ENCODE assay signal across 1 cellular context in the genomic region with DNA sequence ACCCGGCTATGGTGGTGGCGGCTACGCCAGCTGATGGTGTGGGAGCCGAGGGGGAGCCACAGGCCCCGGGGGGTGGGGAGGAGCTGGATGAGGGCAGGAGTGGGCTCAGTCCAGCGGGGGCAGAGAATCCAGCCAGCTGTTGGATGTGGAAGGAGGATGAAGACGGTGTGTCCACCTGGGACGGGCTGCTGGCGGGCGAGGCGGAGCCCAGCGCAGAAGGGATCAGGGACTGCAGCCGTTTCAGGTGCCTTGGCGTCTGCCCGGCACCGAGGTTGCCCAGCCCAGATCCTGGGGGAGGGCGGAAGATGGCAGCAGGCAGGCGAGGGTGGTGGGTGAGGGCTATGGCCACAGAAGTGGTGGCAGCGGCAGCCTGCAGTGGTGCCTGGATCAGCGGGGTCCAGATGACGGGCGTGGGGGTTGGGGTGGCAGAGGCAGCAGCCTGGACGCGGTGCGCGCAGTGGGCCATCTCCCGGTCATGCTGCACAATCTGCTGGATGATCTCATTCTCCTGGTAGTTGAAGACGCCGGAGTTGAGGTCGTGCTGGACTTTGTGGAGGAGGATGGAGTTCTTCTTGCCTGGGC.
TF ChIP-seq lines count a peak whose summit lies in the region.

No MANE protein-coding gene starts in this region.

TF ChIP-seq in K562, 482 proteins besides CTCF, POLR2A, EP300 and RAD21 (continued from another document):
- TF ChIP-seq E2F3 (CRISPR knock-in tag; IDR thresholded peaks at IDR 0.05) (no peak), PCBP1 (IDR thresholded peaks at IDR 0.05; ENCODE audit: low read depth, low read length, poor library complexity, severe bottlenecking) (peak; percentile 20)
- TF ChIP-seq, protein P1, sequence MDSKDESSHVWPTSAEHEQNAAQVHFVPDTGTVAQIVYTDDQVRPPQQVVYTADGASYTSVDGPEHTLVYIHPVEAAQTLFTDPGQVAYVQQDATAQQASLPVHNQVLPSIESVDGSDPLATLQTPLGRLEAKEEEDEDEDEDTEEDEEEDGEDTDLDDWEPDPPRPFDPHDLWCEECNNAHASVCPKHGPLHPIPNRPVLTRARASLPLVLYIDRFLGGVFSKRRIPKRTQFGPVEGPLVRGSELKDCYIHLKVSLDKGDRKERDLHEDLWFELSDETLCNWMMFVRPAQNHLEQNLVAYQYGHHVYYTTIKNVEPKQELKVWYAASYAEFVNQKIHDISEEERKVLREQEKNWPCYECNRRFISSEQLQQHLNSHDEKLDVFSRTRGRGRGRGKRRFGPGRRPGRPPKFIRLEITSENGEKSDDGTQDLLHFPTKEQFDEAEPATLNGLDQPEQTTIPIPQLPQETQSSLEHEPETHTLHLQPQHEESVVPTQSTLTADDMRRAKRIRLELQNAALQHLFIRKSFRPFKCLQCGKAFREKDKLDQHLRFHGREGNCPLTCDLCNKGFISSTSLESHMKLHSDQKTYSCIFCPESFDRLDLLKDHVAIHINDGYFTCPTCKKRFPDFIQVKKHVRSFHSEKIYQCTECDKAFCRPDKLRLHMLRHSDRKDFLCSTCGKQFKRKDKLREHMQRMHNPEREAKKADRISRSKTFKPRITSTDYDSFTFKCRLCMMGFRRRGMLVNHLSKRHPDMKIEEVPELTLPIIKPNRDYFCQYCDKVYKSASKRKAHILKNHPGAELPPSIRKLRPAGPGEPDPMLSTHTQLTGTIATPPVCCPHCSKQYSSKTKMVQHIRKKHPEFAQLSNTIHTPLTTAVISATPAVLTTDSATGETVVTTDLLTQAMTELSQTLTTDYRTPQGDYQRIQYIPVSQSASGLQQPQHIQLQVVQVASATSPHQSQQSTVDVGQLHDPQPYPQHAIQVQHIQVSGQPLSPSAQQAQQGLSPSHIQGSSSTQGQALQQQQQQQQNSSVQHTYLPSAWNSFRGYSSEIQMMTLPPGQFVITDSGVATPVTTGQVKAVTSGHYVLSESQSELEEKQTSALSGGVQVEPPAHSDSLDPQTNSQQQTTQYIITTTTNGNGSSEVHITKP (IDR thresholded peaks at IDR 0.05; ENCODE audit: partially characterized antibody): no peak
